19 cellular contexts compared by ENCODE assay signal in genomic region chr3:71372911-71373637, GRCh38.
DNase-seq lines count a peak whose midpoint lies in the region; ATAC-seq and TF ChIP-seq lines count a peak whose summit lies in the region.
"Had no signal": no experiment of that assay in that cellular context is flagged by ENCODE, and none has a peak within 500 bp of the region (broad histone marks: within the 10 kb centered on the region; RNA-seq: fewer than 3 reads in every experiment).

No MANE protein-coding gene starts in this region.

- CTCF ChIA-PET in CD4-positive, alpha-beta T cell (lab: Charles Lee), result interaction anchor here (0.7 to 2.0 kb wide), 10 partner anchors 9 to 137 kb away, joined by 3 to 6 read pairs (median 3); no protein-coding TSS in a partner anchor
- CTCF ChIA-PET in activated B cell treated with CpG ODN at 0.5 μM for 24 hours (lab: Charles Lee), result no interaction called here

- H3K27me3 ChIP-seq in CD4-positive, alpha-beta T cell (ENCODE audit: control insufficient read depth, insufficient read depth, low read length), result no peaks in the 10 kb centered on the region
- no peaks in the 10 kb centered on the region for H3K27me3 ChIP-seq in DND-41 (ENCODE audit: insufficient read depth, low read length, poor library complexity)
- H3K27me3 ChIP-seq in liver (ENCODE audit: control insufficient read depth in 4 of 4, insufficient read depth in 4 of 4, low read length in 3 of 4), result no peaks in the 10 kb centered on the region
- H3K27me3 ChIP-seq: thyroid gland had no signal

- H3K4me1 ChIP-seq in DND-41 (ENCODE audit: insufficient read depth, low read length) (no peaks in the 10 kb centered on the region), liver (ENCODE audit: control insufficient read depth in 4 of 4, insufficient read depth in 4 of 4, low read length in 3 of 4) (peaks cover 8 to 31% (median 25%) of the 10 kb centered on the region in 4 donors)

- H3K4me1 Mint-ChIP-seq in CD4-positive, alpha-beta T cell (ENCODE audit: low read depth), result peaks cover 84% of the 10 kb centered on the region
- peaks cover 75% of the 10 kb centered on the region for H3K4me1 Mint-ChIP-seq in activated B cell treated with CpG ODN at 0.5 μM for 24 hours
- peaks cover 24% of the 10 kb centered on the region for H3K4me1 Mint-ChIP-seq in activated T-helper 2 cell treated with anti-CD3 and anti-CD28 coated beads, Interferon-gamma antibody, Interleukin-2, Interleukin-4, amounts not matched to agents 10 μg/mL and 5 μg/mL and 100 μg/mL, durations not matched to agents 14 hours and 24 hours and 36 hours (ENCODE audit: low read depth)

- H2AFZ ChIP-seq in DND-41 (ENCODE audit: low read depth, low read length), result no peak overlapping the region

- H4K20me1 ChIP-seq in DND-41 (ENCODE audit: insufficient read depth, low read length), result peaks cover 20% of the 10 kb centered on the region; the same call in 1 of the 2 replicates

- no peak overlapping the region for H3K4me3 ChIP-seq in DND-41 (ENCODE audit: low read depth in 1 of 2, low read length in 2 of 2)
- H3K4me3 ChIP-seq in liver (ENCODE audit: low read depth in 1 of 3, low read length in 3 of 3), result no peak overlapping the region
- H3K4me3 ChIP-seq: SK-N-MC, thyroid gland had no signal

- intact Hi-C loops in CD4-positive, alpha-beta T cell (cut with DNase I, micrococcal nuclease), result loop anchor here in 1 of 2 experiments (1.0 to 10.0 kb wide), 8 partner anchors 17 to 308 kb away; no protein-coding TSS in a partner anchor
- intact Hi-C loops in activated B cell treated with CpG ODN at 0.5 μM for 24 hours (cut with micrococcal nuclease), result no loop called here
- intact Hi-C loops in activated T-helper 2 cell treated with anti-CD3 and anti-CD28 coated beads, Interferon-gamma antibody, Interleukin-2, Interleukin-4, amounts not matched to agents 10 μg/mL and 5 μg/mL and 100 μg/mL, durations not matched to agents 14 hours and 24 hours and 36 hours (cut with micrococcal nuclease), result no loop called here

- H3K27ac Mint-ChIP-seq in CD4-positive, alpha-beta T cell, result peak overlapping the region; percentile 87
- H3K27ac Mint-ChIP-seq in activated B cell treated with CpG ODN at 0.5 μM for 24 hours, result peak overlapping the region; percentile 27
- H3K27ac Mint-ChIP-seq in activated T-helper 2 cell treated with anti-CD3 and anti-CD28 coated beads, Interferon-gamma antibody, Interleukin-2, Interleukin-4, amounts not matched to agents 10 μg/mL and 5 μg/mL and 100 μg/mL, durations not matched to agents 14 hours and 24 hours and 36 hours, result no peak overlapping the region
- H3K27ac Mint-ChIP-seq: endodermal cell, H9 had no signal

- POLR2A ChIA-PET in CD4-positive, alpha-beta T cell (lab: Charles Lee), result interaction anchor here (0.6 to 2.0 kb wide), 16 partner anchors 9 to 242 kb away, joined by 3 to 9 read pairs (median 4); no protein-coding TSS in a partner anchor
- POLR2A ChIA-PET in activated B cell treated with CpG ODN at 0.5 μM for 24 hours (lab: Charles Lee), result interaction anchor here (0.6 to 1.0 kb wide), 3 partner anchors 12 to 152 kb away, joined by 3 read pairs; no protein-coding TSS in a partner anchor

- H3K27ac ChIP-seq in CD4-positive, alpha-beta T cell (ENCODE audit: low read depth, low read length), result peak overlapping the region; percentile 68
- H3K27ac ChIP-seq in DND-41 (ENCODE audit: low read length) (no peak overlapping the region), liver (ENCODE audit: low read depth in 1 of 2, low read length in 2 of 2) (no peak overlapping the region)
- H3K27ac ChIP-seq: SK-N-MC, thyroid gland had no signal

- TF ChIP-seq RAD21 in liver (IDR thresholded peaks at IDR 0.05), result peak in 1 of 2 donors; percentile 11

- H3K36me3 Mint-ChIP-seq in CD4-positive, alpha-beta T cell (ENCODE audit: low read depth), result peaks cover 29% of the 10 kb centered on the region
- H3K36me3 Mint-ChIP-seq in activated B cell treated with CpG ODN at 0.5 μM for 24 hours (ENCODE audit: low read depth), result no peaks in the 10 kb centered on the region
- H3K36me3 Mint-ChIP-seq in activated T-helper 2 cell treated with anti-CD3 and anti-CD28 coated beads, Interferon-gamma antibody, Interleukin-2, Interleukin-4, amounts not matched to agents 10 μg/mL and 5 μg/mL and 100 μg/mL, durations not matched to agents 14 hours and 24 hours and 36 hours (ENCODE audit: low read depth), result peaks cover 12% of the 10 kb centered on the region
- H3K36me3 Mint-ChIP-seq: mesothelial cell of epicardium had no signal

- H3K27me3 Mint-ChIP-seq in CD4-positive, alpha-beta T cell, result no peaks in the 10 kb centered on the region
- H3K27me3 Mint-ChIP-seq in activated B cell treated with CpG ODN at 0.5 μM for 24 hours, result no peaks in the 10 kb centered on the region
- peaks cover 4% of the 10 kb centered on the region for H3K27me3 Mint-ChIP-seq in activated T-helper 2 cell treated with anti-CD3 and anti-CD28 coated beads, Interferon-gamma antibody, Interleukin-2, Interleukin-4, amounts not matched to agents 10 μg/mL and 5 μg/mL and 100 μg/mL, durations not matched to agents 14 hours and 24 hours and 36 hours (ENCODE audit: low read depth)

- H3K4me3 Mint-ChIP-seq in CD4-positive, alpha-beta T cell, result peak overlapping the region; percentile 40
- H3K4me3 Mint-ChIP-seq in activated B cell treated with CpG ODN at 0.5 μM for 24 hours, result no peak overlapping the region
- no peak overlapping the region for H3K4me3 Mint-ChIP-seq in activated T-helper 2 cell treated with anti-CD3 and anti-CD28 coated beads, Interferon-gamma antibody, Interleukin-2, Interleukin-4, amounts not matched to agents 10 μg/mL and 5 μg/mL and 100 μg/mL, durations not matched to agents 14 hours and 24 hours and 36 hours (ENCODE audit: low read depth)
- H3K4me3 Mint-ChIP-seq: endodermal cell, H9, mesothelial cell of epicardium had no signal

- H3K9me3 ChIP-seq in CD4-positive, alpha-beta T cell (ENCODE audit: control insufficient read depth, low read length), result no peaks in the 10 kb centered on the region
- H3K9me3 ChIP-seq in DND-41 (ENCODE audit: insufficient read depth, low read length, severe bottlenecking), result no peaks in the 10 kb centered on the region
- no peaks in the 10 kb centered on the region for H3K9me3 ChIP-seq in liver (ENCODE audit: control insufficient read depth in 4 of 4, low read length in 3 of 4)
- H3K9me3 ChIP-seq: thyroid gland had no signal

- no peaks in the 10 kb centered on the region for H3K9me3 Mint-ChIP-seq in CD4-positive, alpha-beta T cell
- no peaks in the 10 kb centered on the region for H3K9me3 Mint-ChIP-seq in activated B cell treated with CpG ODN at 0.5 μM for 24 hours
- no peaks in the 10 kb centered on the region for H3K9me3 Mint-ChIP-seq in activated T-helper 2 cell treated with anti-CD3 and anti-CD28 coated beads, Interferon-gamma antibody, Interleukin-2, Interleukin-4, amounts not matched to agents 10 μg/mL and 5 μg/mL and 100 μg/mL, durations not matched to agents 14 hours and 24 hours and 36 hours
- H3K9me3 Mint-ChIP-seq: endodermal cell, H9, mesothelial cell of epicardium had no signal

- H3K79me2 ChIP-seq in DND-41 (ENCODE audit: insufficient read depth, low read length), result peaks cover 22% of the 10 kb centered on the region

- H3K9ac ChIP-seq in DND-41 (ENCODE audit: low read depth, low read length) (no peak overlapping the region), liver (ENCODE audit: low read depth in 1 of 2, low read length in 2 of 2) (no peak overlapping the region)

- H3K36me3 ChIP-seq in DND-41 (ENCODE audit: insufficient read depth, low read length) (no peaks in the 10 kb centered on the region), liver (ENCODE audit: control insufficient read depth in 4 of 4, insufficient read depth in 3 of 4, low read depth in 1 of 4, low read length in 3 of 4) (peaks cover 0 to 2% (median 0%) of the 10 kb centered on the region in 4 donors)
- H3K36me3 ChIP-seq: thyroid gland had no signal

- H3K4me2 ChIP-seq in DND-41 (ENCODE audit: insufficient read depth, low read length), result no peak overlapping the region

- ATAC-seq in CD4-positive, alpha-beta T cell (ENCODE audit: poor library complexity), result peak; percentile 85
- ATAC-seq in DND-41 (ENCODE audit: insufficient read depth, low read depth) (peak; percentile 67), activated B cell treated with CpG ODN at 0.5 μM for 24 hours (ENCODE audit: low read depth) (no peak), HG03469 (IDR thresholded peaks at IDR 0.05; ENCODE audit: unreplicated experiment) (no peak)
- ATAC-seq: right cardiac atrium had no signal

- WGBS in liver, result 97% methylated on average over 6 of the region's 6 CpGs

- DNase-seq in CD4-positive, alpha-beta T cell, result peak in 4 of 10 experiments; percentile 12 to 50 (median 26)
- DNase-seq in DND-41 (no peak), activated B cell treated with CpG ODN at 0.5 μM for 24 hours (no peak), DMS153 treated with DMSO at 0.1 percent for 48 hours (lab: John Stamatoyannopoulos, UW; ENCODE audit: unreplicated experiment) (no peak)
- no peak for DNase-seq in activated T-helper 2 cell treated with anti-CD3 and anti-CD28 coated beads, Interferon-gamma antibody, Interleukin-2, Interleukin-4, amounts not matched to agents 10 μg/mL and 5 μg/mL and 100 μg/mL, durations not matched to agents 14 hours and 24 hours and 36 hours (ENCODE audit: low spot score)
- DNase-seq: DMS53; endodermal cell; H9; kidney glomerular epithelial cell; NCI-H1694; NCI-H510A treated with DMSO at 0.1 percent for 48 hours; OCI-M1; right cardiac atrium; stimulated activated CD4-positive, alpha-beta T cell treated with anti-CD3 and anti-CD28 coated beads, Interleukin-1b, Interleukin-23, amount 100 ng/mL, for 48 hours; thyroid gland had no signal

- no peak for TF ChIP-seq CTCF in CD4-positive, alpha-beta T cell (IDR thresholded peaks at IDR 0.05)
- no peak for TF ChIP-seq CTCF in DND-41 (IDR thresholded peaks at IDR 0.05; ENCODE audit: borderline replicate concordance, extremely low read depth, low read length, poor library complexity, severe bottlenecking)
- no peak for TF ChIP-seq CTCF in activated B cell treated with CpG ODN at 0.5 μM for 24 hours (IDR thresholded peaks at IDR 0.05)
- TF ChIP-seq CTCF in liver (IDR thresholded peaks at IDR 0.05; ENCODE audit: low read depth, low read length, missing input control), result no peak

TF ChIP-seq in liver, 16 proteins besides CTCF, POLR2A, EP300 and RAD21 (continues in another document):
- TF ChIP-seq EGR1 (IDR thresholded peaks at IDR 0.05; ENCODE audit: low read depth in 2 of 2), result no peak
- TF ChIP-seq HNF4A (conservative IDR thresholded peaks at IDR 0.05), result peak; percentile 4 to 32

Comparison
In these comparisons a context has a peak if more than half of its experiments do, and no peak if none do; other contexts are left out.
1. ATAC-seq: peak in CD4-positive, alpha-beta T cell (single experiment) and DND-41 (single experiment); none in activated B cell treated with CpG ODN at 0.5 μM for 24 hours (single experiment) and HG03469 (single experiment).